ENCODE assay signal across 8 cellular contexts in the genomic region with DNA sequence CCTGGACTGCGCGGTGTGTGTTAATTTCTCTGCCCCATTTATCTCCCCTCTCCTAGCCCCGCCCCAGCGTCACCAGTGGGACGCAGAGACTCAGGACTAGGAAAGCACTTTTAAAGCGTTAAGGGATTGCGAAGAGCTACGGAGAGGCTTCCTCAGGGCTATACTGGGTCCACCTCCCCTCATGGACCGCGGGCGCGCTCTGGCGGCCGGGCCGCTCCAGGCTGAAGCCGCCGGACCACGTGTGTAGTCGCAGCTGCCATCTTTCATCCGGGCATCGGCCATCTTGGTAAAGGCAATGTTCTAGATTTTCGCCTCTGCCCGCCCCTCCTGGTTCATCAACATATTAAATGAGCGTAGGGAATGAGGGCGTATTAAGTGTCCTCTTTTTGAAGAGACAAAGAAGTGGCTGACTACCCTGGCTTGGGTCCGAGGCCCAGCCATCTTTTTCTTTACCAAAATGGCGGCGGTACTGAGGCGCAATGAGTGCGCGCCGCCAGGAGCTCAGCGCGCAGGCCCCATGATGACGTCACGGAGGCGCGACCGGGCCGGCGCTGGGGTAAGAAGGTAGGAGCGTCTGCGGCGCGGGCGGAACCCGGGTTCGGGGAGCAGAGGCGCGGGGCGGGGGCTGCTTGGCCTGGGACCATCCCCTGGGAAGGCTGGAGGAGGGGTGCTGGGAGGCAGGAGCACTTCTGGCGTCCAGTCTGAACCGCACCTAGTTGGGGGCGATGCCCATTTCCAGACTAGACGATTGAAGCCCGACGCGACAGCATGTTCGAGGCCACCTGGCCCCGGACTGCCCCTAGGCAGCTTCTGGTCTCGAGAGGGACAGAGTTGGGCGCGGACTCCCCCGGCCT. TPM values are rescaled to one million over a fixed set of nuclear protein-coding genes. Genes with fewer than 3 reads are reported as not detected.
DNase-seq lines count a peak whose midpoint lies in the region; ATAC-seq and TF ChIP-seq lines count a peak whose summit lies in the region.

A gene with protein sequence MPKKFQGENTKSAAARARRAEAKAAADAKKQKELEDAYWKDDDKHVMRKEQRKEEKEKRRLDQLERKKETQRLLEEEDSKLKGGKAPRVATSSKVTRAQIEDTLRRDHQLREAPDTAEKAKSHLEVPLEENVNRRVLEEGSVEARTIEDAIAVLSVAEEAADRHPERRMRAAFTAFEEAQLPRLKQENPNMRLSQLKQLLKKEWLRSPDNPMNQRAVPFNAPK (plus strand): TSS at position 531 of the 854 bp plus-strand sequence. CDS start 3,406 bp downstream, outside the sequence.

- TF ChIP-seq CTCF in GM13976 (IDR thresholded peaks at IDR 0.05; ENCODE audit: borderline replicate concordance, control extremely low read depth, extremely low read depth, insufficient read depth, missing control alignments), result peak; percentile 96
- TF ChIP-seq CTCF in left ventricle myocardium inferior (IDR thresholded peaks at IDR 0.05; ENCODE audit: borderline replicate concordance), result peak; percentile 82
- peak; percentile 86 for TF ChIP-seq CTCF in psoas muscle (IDR thresholded peaks at IDR 0.05)

- DNase-seq in GM13976 (ENCODE audit: low spot score) (peak; percentile 94), NCI-H1436 (lab: John Stamatoyannopoulos, UW) (peak; percentile 89), amniotic epithelial cell (ENCODE audit: low read depth) (peak; percentile 83), left ventricle myocardium inferior (peak; percentile 90), psoas muscle (peak; percentile 93 to 95)

- WGBS in psoas muscle, 3 donors, result 0 to 1% (median 0%) methylated on average over 60 to 64 of the region's 64 CpGs
- WGBS in urinary bladder, result under 1% methylated on average over 64 of the region's 64 CpGs

- H3K9me3 ChIP-seq in left ventricle myocardium inferior (replicated peaks) (no peaks in the 10 kb centered on the region), psoas muscle (no peaks in the 10 kb centered on the region)

- peak within 1 kb of the TSS; percentile 87 for H3K27ac ChIP-seq in left ventricle myocardium inferior (replicated peaks)
- H3K27ac ChIP-seq in psoas muscle, result peak within 1 kb of the TSS; percentile 88
- H3K27ac ChIP-seq in urinary bladder (ENCODE audit: low read depth), result peak within 1 kb of the TSS; percentile 63

- intact Hi-C loops in T-helper 1 cell treated with Interleukin-12 subunit alpha and Interleukin-12 subunit beta and Interleukin-4 antibody, amounts not matched to agents 30 ng/mL and 1 ng/mL, for 36 hours (cut with micrococcal nuclease), result loop anchor here (1.0 to 5.0 kb wide), 10 partner anchors 15 to 1304 kb away; a partner anchor contains a TSS
- intact Hi-C loops in left ventricle myocardium inferior (cut with micrococcal nuclease), result no loop called here
- intact Hi-C loops in psoas muscle (cut with DNase I), result loop anchor here (1.0 to 2.0 kb wide), 3 partner anchors 64 to 74 kb away; a partner anchor contains a TSS

- H3K36me3 ChIP-seq in left ventricle myocardium inferior, result peaks cover 12% of the 10 kb centered on the region
- peaks cover 0 to 15% of the 10 kb centered on the region in 2 donors for H3K36me3 ChIP-seq in psoas muscle (ENCODE audit: insufficient read depth in 1 of 2, low read depth in 1 of 2)
- H3K36me3 ChIP-seq in urinary bladder (ENCODE audit: insufficient read depth), result no peaks in the 10 kb centered on the region

- in situ Hi-C loops in GM13976 (cut with MboI; ENCODE audit: low sequenced_read_pairs, unreplicated experiment), result loop anchor here (25.0 kb wide), 1 partner anchor 130 kb away; no protein-coding TSS in a partner anchor

- peak; percentile 79 for ATAC-seq in HG02840 (IDR thresholded peaks at IDR 0.05; ENCODE audit: low FRiP score, unreplicated experiment)
- ATAC-seq in psoas muscle, result peak; percentile 97 to 98 (median 97)

- no peaks in the 10 kb centered on the region for H3K27me3 ChIP-seq in left ventricle myocardium inferior (ENCODE audit: low read depth)
- no peaks in the 10 kb centered on the region for H3K27me3 ChIP-seq in psoas muscle (ENCODE audit: insufficient read depth in 3 of 3, low read length in 2 of 3)

- peaks cover 23% of the 10 kb centered on the region for H3K4me1 ChIP-seq in left ventricle myocardium inferior
- H3K4me1 ChIP-seq in psoas muscle, result peaks cover 12% of the 10 kb centered on the region
- no peaks in the 10 kb centered on the region for H3K4me1 ChIP-seq in urinary bladder (ENCODE audit: insufficient read depth)

- H3K4me3 ChIP-seq in left ventricle myocardium inferior (peak within 1 kb of the TSS; percentile 95), psoas muscle (peak within 1 kb of the TSS; percentile 81), urinary bladder (ENCODE audit: low read depth, low read length) (peak within 1 kb of the TSS; percentile 77)

RNA-seq across cellular contexts. Expression of the gene that starts here (rescaled TPM):
- 64.3 and 72.2 TPM in 2 replicates for total RNA-seq in T-helper 1 cell treated with Interleukin-12 subunit alpha and Interleukin-12 subunit beta and Interleukin-4 antibody, amounts not matched to agents 30 ng/mL and 1 ng/mL, for 36 hours
- total RNA-seq in left ventricle myocardium inferior, result 87.4 TPM
- 100 to 1,000 TPM in 2 of 4 donors, 10 to 100 TPM in 2; 92.1 to 122 (median 99.6) TPM for total RNA-seq in psoas muscle
- polyA plus RNA-seq in psoas muscle, result 100 to 1,000 TPM; 167 to 266 (median 176) TPM
- 9.7 TPM for total RNA-seq in urinary bladder
- polyA plus RNA-seq in urinary bladder, result 149 TPM

Comparison
In these comparisons a context has a peak if more than half of its experiments do, and no peak if none do; other contexts are left out.
1. Peak in every context shown above with its lines: DNase-seq, ATAC-seq, H3K4me3 ChIP-seq and H3K27ac ChIP-seq.